26 cellular contexts compared by ENCODE assay signal in the genomic region with DNA sequence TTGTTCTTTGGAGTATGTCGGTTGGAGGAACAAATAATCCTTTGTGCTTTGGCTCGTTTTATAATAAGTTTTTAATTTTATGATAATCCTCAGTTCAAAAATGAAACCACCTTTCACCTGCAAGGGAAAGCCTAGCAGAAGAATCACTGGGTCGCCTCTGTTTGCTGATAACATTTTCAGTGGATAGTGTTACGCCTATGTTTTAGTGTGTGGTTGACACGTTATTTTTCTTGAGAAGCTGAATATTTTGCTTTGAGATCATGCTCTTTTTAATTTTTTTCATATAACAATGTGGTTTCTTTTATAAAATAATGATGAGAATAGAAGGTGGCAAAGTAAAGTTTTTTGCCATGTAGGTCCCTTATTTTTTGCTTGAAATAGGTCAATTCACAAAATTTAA.
"Had no signal": no experiment of that assay in that cellular context is flagged by ENCODE, and none has a peak within 500 bp of the region (broad histone marks: within the 10 kb centered on the region; RNA-seq: fewer than 3 reads in every experiment).

No MANE protein-coding gene starts in this region.

- H3K9ac ChIP-seq: parathyroid adenoma had no signal

- H3K27me3 Mint-ChIP-seq: naive B cell; stimulated activated naive CD8-positive, alpha-beta T cell treated with anti-CD3 and anti-CD28 coated beads, Interleukin-15, Interleukin-2, amounts not matched to agents 100 ng/mL and 50 ng/mL, for 24 hours; type B pancreatic cell had no signal

- H3K4me1 ChIP-seq: left ventricle myocardium inferior, parathyroid adenoma, right atrium auricular region, right lobe of liver, suprapubic skin, tibial nerve, vagina had no signal

- H3K4me3 ChIP-seq: left ventricle myocardium inferior, lung, right atrium auricular region, right lobe of liver, smooth muscle cell, suprapubic skin, tibial nerve, vagina had no signal

- H3K9me3 Mint-ChIP-seq: stimulated activated effector memory CD8-positive, alpha-beta T cell treated with anti-CD3 and anti-CD28 coated beads, Interleukin-12 subunit alpha, Interleukin-12 subunit beta, amount 100 ng/mL, for 72 hours had no signal

- H3K9me3 ChIP-seq: right atrium auricular region, right lobe of liver, suprapubic skin, tibial nerve, vagina had no signal

- ATAC-seq: stimulated activated effector memory CD8-positive, alpha-beta T cell treated with anti-CD3 and anti-CD28 coated beads, Interleukin-12 subunit alpha, Interleukin-12 subunit beta, amount 100 ng/mL, for 72 hours had no signal

- H3K79me2 ChIP-seq: parathyroid adenoma had no signal

- H3K27ac ChIP-seq: left ventricle myocardium inferior, parathyroid adenoma, right atrium auricular region, right lobe of liver, suprapubic skin, tibial nerve, vagina had no signal

- H3K4me1 Mint-ChIP-seq: naive B cell; neural crest cell; stimulated activated effector memory CD8-positive, alpha-beta T cell treated with anti-CD3 and anti-CD28 coated beads, Interleukin-12 subunit alpha, Interleukin-12 subunit beta, amount 100 ng/mL, for 72 hours had no signal

- DNase-seq: head of caudate nucleus; hypothalamus; islet precursor cell; left ventricle myocardium inferior; mesendoderm; naive B cell; occipital lobe; right lobe of liver; stimulated activated CD4-positive, alpha-beta T cell treated with anti-CD3 and anti-CD28 coated beads, Interleukin-12 subunit alpha, Interleukin-12 subunit beta, amount 100 ng/mL, for 4 hours; stimulated activated CD4-positive, alpha-beta T cell treated with anti-CD3 and anti-CD28 coated beads, Interleukin-15, amount 100 ng/mL, for 24 hours; stimulated activated CD4-positive, alpha-beta T cell treated with anti-CD3 and anti-CD28 coated beads, Interleukin-2, amount 100 ng/mL, for 24 hours; stimulated activated CD4-positive, alpha-beta T cell treated with anti-CD3 and anti-CD28 coated beads, Interleukin-4, amount 100 ng/mL, for 24 hours; stimulated activated naive CD4-positive, alpha-beta T cell had no signal

- H3K36me3 ChIP-seq: left ventricle myocardium inferior, right atrium auricular region, right lobe of liver, suprapubic skin, tibial nerve, vagina had no signal

- H3K36me3 Mint-ChIP-seq: mesothelial cell of epicardium; naive B cell; stimulated activated effector memory CD8-positive, alpha-beta T cell treated with anti-CD3 and anti-CD28 coated beads, Interleukin-12 subunit alpha, Interleukin-12 subunit beta, amount 100 ng/mL, for 72 hours; type B pancreatic cell had no signal

- H3K27ac Mint-ChIP-seq: mesothelial cell of epicardium; naive B cell; nephron; stimulated activated effector memory CD8-positive, alpha-beta T cell treated with anti-CD3 and anti-CD28 coated beads, Interleukin-12 subunit alpha, Interleukin-12 subunit beta, amount 100 ng/mL, for 72 hours; stimulated activated naive CD8-positive, alpha-beta T cell treated with anti-CD3 and anti-CD28 coated beads, Interleukin-15, Interleukin-2, amounts not matched to agents 100 ng/mL and 50 ng/mL, for 24 hours; type B pancreatic cell had no signal

- H3K4me3 Mint-ChIP-seq: mesothelial cell of epicardium; naive B cell; nephron; neural crest cell; stimulated activated effector memory CD8-positive, alpha-beta T cell treated with anti-CD3 and anti-CD28 coated beads, Interleukin-12 subunit alpha, Interleukin-12 subunit beta, amount 100 ng/mL, for 72 hours; stimulated activated naive CD8-positive, alpha-beta T cell treated with anti-CD3 and anti-CD28 coated beads, Interleukin-15, Interleukin-2, amounts not matched to agents 100 ng/mL and 50 ng/mL, for 24 hours; type B pancreatic cell had no signal

- H3K4me2 ChIP-seq: smooth muscle cell had no signal

- H2AFZ ChIP-seq: parathyroid adenoma had no signal

- H3K27me3 ChIP-seq: right atrium auricular region, right lobe of liver, suprapubic skin, tibial nerve, vagina had no signal
